ENCODE assay signal across 12 cellular contexts in the genomic region with DNA sequence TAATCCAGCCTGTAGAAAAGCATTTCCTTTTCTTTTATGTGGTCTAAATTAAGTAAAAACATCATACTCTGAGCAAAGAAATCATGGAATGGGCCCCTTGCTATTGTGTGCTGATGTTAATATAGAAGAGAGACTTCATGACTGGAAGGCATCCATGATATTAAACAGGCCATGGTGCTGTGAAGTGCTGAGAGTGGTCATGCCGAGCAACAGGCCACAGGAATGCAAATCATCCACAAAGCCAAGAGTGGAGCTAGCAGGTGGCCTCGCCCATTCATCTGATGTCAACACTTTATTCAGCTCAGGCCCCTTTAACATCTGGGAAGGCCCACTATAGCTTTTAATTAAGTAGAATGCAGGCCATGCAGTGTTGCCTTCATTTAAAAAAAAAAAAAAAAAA.
DNase-seq lines count a peak whose midpoint lies in the region; ATAC-seq and TF ChIP-seq lines count a peak whose summit lies in the region.
"Had no signal": no experiment of that assay in that cellular context is flagged by ENCODE, and none has a peak within 500 bp of the region (broad histone marks: within the 10 kb centered on the region; RNA-seq: fewer than 3 reads in every experiment).

No MANE protein-coding gene starts in this region.

- no peaks in the 10 kb centered on the region for H3K27me3 ChIP-seq in H9 (ENCODE audit: insufficient read depth, low read length)

- DNase-seq in H9 (peak; percentile 73), SK-N-MC (ENCODE audit: low read depth, low spot score) (peak; percentile 68), glomerular visceral epithelial cell (ENCODE audit: extremely low spot score) (peak; percentile 81), sciatic nerve (ENCODE audit: low spot score) (no peak), GOT3 (lab: John Stamatoyannopoulos, UW) (no peak)
- no peak for DNase-seq in stimulated activated naive CD8-positive, alpha-beta T cell treated with anti-CD3 and anti-CD28 coated beads, Interleukin-15, amount 100 ng/mL, for 72 hours
- DNase-seq: effector CD8-positive, alpha-beta T cell; midbrain; NK-92 treated with Interleukin-12 subunit alpha and Interleukin-12 subunit beta, amount 100 ng/mL, for 24 hours; substantia nigra had no signal

- no peak overlapping the region for H2BK20ac ChIP-seq in H9 (ENCODE audit: low read depth, low read length, poor library complexity, severe bottlenecking)

- H3K27ac Mint-ChIP-seq in H9 = no peak overlapping the region
- H3K27ac Mint-ChIP-seq in stimulated activated naive CD8-positive, alpha-beta T cell treated with anti-CD3 and anti-CD28 coated beads, Interleukin-15, amount 100 ng/mL, for 72 hours = no peak overlapping the region
- H3K27ac Mint-ChIP-seq: activated T-helper 1 cell treated with anti-CD3 and anti-CD28 coated beads, Interleukin-12 subunit alpha, Interleukin-12 subunit beta, Interleukin-2, Interleukin-4 antibody, amounts not matched to agents 30 ng/mL and 10 ng/mL and 1 ng/mL, durations not matched to agents 14 hours and 24 hours and 36 hours had no signal

- H2BK15ac ChIP-seq in H9 (ENCODE audit: low read depth, low read length) = no peak overlapping the region

- no peak overlapping the region for H4K91ac ChIP-seq in H9 (ENCODE audit: insufficient read length, low read depth, low read length)

- no peak for TF ChIP-seq CTCF in H9 (conservative IDR thresholded peaks at IDR 0.05)

- H3K9ac ChIP-seq in H9 (ENCODE audit: extremely low read depth, insufficient read length, low read length) = no peak overlapping the region
- H3K9ac ChIP-seq in SK-N-MC (ENCODE audit: insufficient read length) = no peak overlapping the region

- no peak overlapping the region for H4K8ac ChIP-seq in H9 (replicated peaks; ENCODE audit: insufficient read length, low read depth, low read length)

- H3K79me1 ChIP-seq in H9 (ENCODE audit: insufficient read depth, low read depth, low read length, poor library complexity, severe bottlenecking) = no peaks in the 10 kb centered on the region

- H2AFZ ChIP-seq in H9 (ENCODE audit: low read length) = no peak overlapping the region

- no peak overlapping the region for H3K14ac ChIP-seq in H9 (ENCODE audit: insufficient read depth, low read length)

- no peaks in the 10 kb centered on the region for H4K20me1 ChIP-seq in H9 (ENCODE audit: control insufficient read depth, insufficient read depth, insufficient read length)

- no peak overlapping the region for H3K4ac ChIP-seq in H9 (ENCODE audit: low read depth, low read length)

- H3K36me3 Mint-ChIP-seq in H9 (ENCODE audit: insufficient read depth in 1 of 3, low read depth in 3 of 3) = peaks cover 0 to 4% (median 2%) of the 10 kb centered on the region in 3 experiments; a peak in 2 of 7 replicates

- H3K23me2 ChIP-seq in H9 (ENCODE audit: insufficient read length, low read depth, low read length, poor library complexity, severe bottlenecking) = no peaks in the 10 kb centered on the region

- no peak overlapping the region for H3K4me3 Mint-ChIP-seq in H9
- no peak overlapping the region for H3K4me3 Mint-ChIP-seq in stimulated activated naive CD8-positive, alpha-beta T cell treated with anti-CD3 and anti-CD28 coated beads, Interleukin-15, amount 100 ng/mL, for 72 hours
- H3K4me3 Mint-ChIP-seq: activated T-helper 1 cell treated with anti-CD3 and anti-CD28 coated beads, Interleukin-12 subunit alpha, Interleukin-12 subunit beta, Interleukin-2, Interleukin-4 antibody, amounts not matched to agents 30 ng/mL and 10 ng/mL and 1 ng/mL, durations not matched to agents 14 hours and 24 hours and 36 hours had no signal

- H3K4me3 ChIP-seq in SK-N-MC = peak overlapping the region; percentile 18; the same call in 1 of the 2 replicates

- no CpG with 5 or more reads among the region's 2 CpGs for WGBS in H9 (ENCODE audit: extremely low coverage, insufficient read length, low lambda C conversion rate)

- no peaks in the 10 kb centered on the region for H3K4me1 ChIP-seq in H9 (ENCODE audit: insufficient read depth, low read length)

- ATAC-seq in sciatic nerve (peak; percentile 42), GM19397 (IDR thresholded peaks at IDR 0.05; ENCODE audit: unreplicated experiment) (no peak)
- no peak for ATAC-seq in stimulated activated naive CD8-positive, alpha-beta T cell treated with anti-CD3 and anti-CD28 coated beads, Interleukin-15, amount 100 ng/mL, for 72 hours

- no peak overlapping the region for H2BK12ac ChIP-seq in H9 (ENCODE audit: insufficient read length, low read depth, low read length)

- no peak overlapping the region for H3K18ac ChIP-seq in H9 (ENCODE audit: insufficient read length, low read depth, low read length)

- no peaks in the 10 kb centered on the region for H3K27me3 Mint-ChIP-seq in H9 (ENCODE audit: low read depth)
- no peaks in the 10 kb centered on the region for H3K27me3 Mint-ChIP-seq in stimulated activated naive CD8-positive, alpha-beta T cell treated with anti-CD3 and anti-CD28 coated beads, Interleukin-15, amount 100 ng/mL, for 72 hours

- H4K5ac ChIP-seq in H9 (ENCODE audit: insufficient read length, low read depth, low read length) = no peak overlapping the region

- no peaks in the 10 kb centered on the region for H3K9me3 Mint-ChIP-seq in H9
- H3K9me3 Mint-ChIP-seq in stimulated activated naive CD8-positive, alpha-beta T cell treated with anti-CD3 and anti-CD28 coated beads, Interleukin-15, amount 100 ng/mL, for 72 hours = peaks cover 0 to 11% of the 10 kb centered on the region in 2 donors
- H3K9me3 Mint-ChIP-seq: activated T-helper 1 cell treated with anti-CD3 and anti-CD28 coated beads, Interleukin-12 subunit alpha, Interleukin-12 subunit beta, Interleukin-2, Interleukin-4 antibody, amounts not matched to agents 30 ng/mL and 10 ng/mL and 1 ng/mL, durations not matched to agents 14 hours and 24 hours and 36 hours had no signal

- no peak overlapping the region for H2BK120ac ChIP-seq in H9 (ENCODE audit: low read depth, low read length, poor library complexity, severe bottlenecking)

- intact Hi-C loops in sciatic nerve (cut with DNase I) = no loop called here

- no peak overlapping the region for H3T11ph ChIP-seq in H9 (ENCODE audit: low read length)

- H3K27ac ChIP-seq in H9 (ENCODE audit: insufficient read length, low read depth, low read length) (no peak overlapping the region), SK-N-MC (peak overlapping the region; percentile 70; the same call in 1 of the 2 replicates)

- H3K9me3 ChIP-seq in H9 (ENCODE audit: control insufficient read depth, low read depth, low read length) (no peaks in the 10 kb centered on the region), SK-N-MC (ENCODE audit: low read depth, low read length) (no peaks in the 10 kb centered on the region)

- peaks cover 24 to 28% of the 10 kb centered on the region in 2 experiments for H3K4me1 Mint-ChIP-seq in H9
- no peaks in the 10 kb centered on the region for H3K4me1 Mint-ChIP-seq in stimulated activated naive CD8-positive, alpha-beta T cell treated with anti-CD3 and anti-CD28 coated beads, Interleukin-15, amount 100 ng/mL, for 72 hours

- no peak overlapping the region for H2AK5ac ChIP-seq in H9 (ENCODE audit: insufficient read length, low read length)

- H3K4me2 ChIP-seq in H9 (ENCODE audit: insufficient read depth, insufficient read length, low read length) = no peak overlapping the region

- H3K36me3 ChIP-seq in SK-N-MC (ENCODE audit: insufficient read depth, low read length) = no peaks in the 10 kb centered on the region

- no peak overlapping the region for H2BK5ac ChIP-seq in H9 (ENCODE audit: insufficient read length, low read length)

- no peaks in the 10 kb centered on the region for H3K79me2 ChIP-seq in H9 (ENCODE audit: insufficient read depth, low read length)

- no peak overlapping the region for H3K56ac ChIP-seq in H9 (ENCODE audit: insufficient read length, low read depth, low read length)

- no peak overlapping the region for H3K23ac ChIP-seq in H9 (ENCODE audit: insufficient read length, low read depth, low read length)

Comparison
In these comparisons a context has a peak if more than half of its experiments do, and no peak if none do; other contexts are left out.
1. DNase-seq: peak in H9 (single experiment), SK-N-MC (single experiment) and glomerular visceral epithelial cell (single experiment); none in sciatic nerve (single experiment), GOT3 (single experiment) and stimulated activated naive CD8-positive, alpha-beta T cell treated with anti-CD3 and anti-CD28 coated beads, Interleukin-15, amount 100 ng/mL, for 72 hours (0 of 2).